ENCODE assay signal across 18 cellular contexts in genomic region chr9:116546711-116547581, GRCh38.
DNase-seq lines count a peak whose midpoint lies in the region; ATAC-seq and TF ChIP-seq lines count a peak whose summit lies in the region.
"Had no signal": no experiment of that assay in that cellular context is flagged by ENCODE, and none has a peak within 500 bp of the region (broad histone marks: within the 10 kb centered on the region; RNA-seq: fewer than 3 reads in every experiment).

No MANE protein-coding gene starts in this region.

- DNase-seq in HuH-7 (ENCODE audit: low spot score) (peak; percentile 40), adipocyte (ENCODE audit: low read depth) (peak; percentile 77), fibroblast of pulmonary artery (ENCODE audit: low read depth) (peak; percentile 49), stromal cell of bone marrow (ENCODE audit: low read depth) (peak; percentile 40), aorta (no peak), tibial artery (no peak)
- DNase-seq: activated CD4-positive, alpha-beta T cell treated with anti-CD3 and anti-CD28 coated beads for 48 hours; activated T-cell treated with anti-CD3 and anti-CD28 coated beads, Interleukin-2, amount 50 U/mL, for 72 hours; CD4-positive, alpha-beta memory T cell; effector memory CD8-positive, alpha-beta T cell; GDM1; left ventricle myocardium superior; MM.1S; nephron progenitor cell; stomach had no signal

- WGBS in aorta, 2 donors = 95 to 98% methylated on average over 7 of the region's 7 CpGs

- H3K4me3 ChIP-seq in adipocyte (ENCODE audit: low read length) = no peak overlapping the region
- no peak overlapping the region for H3K4me3 ChIP-seq in fibroblast of pulmonary artery (replicated peaks; ENCODE audit: low read depth, low read length)
- H3K4me3 ChIP-seq in aorta (ENCODE audit: low read length in 2 of 2) = no peak overlapping the region
- no peak overlapping the region for H3K4me3 ChIP-seq in tibial artery
- H3K4me3 ChIP-seq: ascending aorta, GM23338, stomach had no signal

- ATAC-seq in GM18498 (IDR thresholded peaks at IDR 0.05; ENCODE audit: unreplicated experiment) (no peak), aorta (ENCODE audit: low FRiP score) (no peak)
- ATAC-seq: activated T-cell treated with anti-CD3 and anti-CD28 coated beads, Interleukin-2, amount 50 U/mL, for 72 hours; effector memory CD8-positive, alpha-beta T cell; left ventricle myocardium superior had no signal

- intact Hi-C loops in aorta (cut with DNase I) (no loop called here), tibial artery (cut with DNase I; ENCODE audit: low total_unique reads) (no loop called here)

- H3K4me1 ChIP-seq in adipocyte (ENCODE audit: control insufficient read depth, insufficient read depth, low read length) = peaks cover 82% of the 10 kb centered on the region
- peaks cover 0 to 2% of the 10 kb centered on the region in 2 donors for H3K4me1 ChIP-seq in aorta (ENCODE audit: control insufficient read depth in 1 of 2, insufficient read depth in 2 of 2, low read length in 2 of 2)
- peaks cover 0 to 11% (median 0%) of the 10 kb centered on the region in 4 donors for H3K4me1 ChIP-seq in tibial artery

- H3K9me3 ChIP-seq in adipocyte (ENCODE audit: control insufficient read depth, low read length) (no peaks in the 10 kb centered on the region), aorta (ENCODE audit: control insufficient read depth, low read length) (no peaks in the 10 kb centered on the region), tibial artery (no peaks in the 10 kb centered on the region)
- H3K9me3 ChIP-seq: ascending aorta, stomach had no signal

- H3K27me3 ChIP-seq in adipocyte (replicated peaks; ENCODE audit: control insufficient read depth, insufficient read depth, low read length) = no peaks in the 10 kb centered on the region
- no peaks in the 10 kb centered on the region for H3K27me3 ChIP-seq in aorta (ENCODE audit: control insufficient read depth in 1 of 2, insufficient read depth in 2 of 2, low read length in 1 of 2)
- H3K27me3 ChIP-seq in tibial artery = no peaks in the 10 kb centered on the region
- H3K27me3 ChIP-seq: ascending aorta, stomach had no signal

- peak overlapping the region; percentile 4 for H3K9ac ChIP-seq in adipocyte (ENCODE audit: low read length)

- no peaks in the 10 kb centered on the region for H3K36me3 ChIP-seq in adipocyte (ENCODE audit: control insufficient read depth, insufficient read depth, low read length, severe bottlenecking)
- H3K36me3 ChIP-seq in aorta (ENCODE audit: control insufficient read depth in 1 of 2, insufficient read depth in 2 of 2, low read length in 1 of 2) = no peaks in the 10 kb centered on the region
- no peaks in the 10 kb centered on the region for H3K36me3 ChIP-seq in tibial artery
- H3K36me3 ChIP-seq: ascending aorta, stomach had no signal

- TF ChIP-seq CTCF in fibroblast of pulmonary artery (IDR thresholded peaks at IDR 0.05; ENCODE audit: low read length, missing control alignments) (no peak), tibial artery (IDR thresholded peaks at IDR 0.05) (no peak)

- no peak overlapping the region for H3K27ac ChIP-seq in aorta (ENCODE audit: low read depth in 1 of 2, low read length in 2 of 2)
- no peak overlapping the region for H3K27ac ChIP-seq in tibial artery

Comparison
In these comparisons a context has a peak if more than half of its experiments do, and no peak if none do; other contexts are left out.
1. DNase-seq: peak in HuH-7 (single experiment), adipocyte (single experiment), fibroblast of pulmonary artery (single experiment) and stromal cell of bone marrow (single experiment); none in aorta (0 of 2) and tibial artery (0 of 2).